17 cellular contexts compared by ENCODE assay signal in genomic region chr13:73918691-73919090, GRCh38.
DNase-seq lines count a peak whose midpoint lies in the region; ATAC-seq, FAIRE-seq and TF ChIP-seq lines count a peak whose summit lies in the region.
"Had no signal": no experiment of that assay in that cellular context is flagged by ENCODE, and none has a peak within 500 bp of the region (broad histone marks: within the 10 kb centered on the region; RNA-seq: fewer than 3 reads in every experiment).

No MANE protein-coding gene starts in this region.

- H3K9me1 ChIP-seq in keratinocyte (ENCODE audit: control insufficient read depth, extremely low read depth, insufficient read depth, low read length): no peaks in the 10 kb centered on the region

- dilution Hi-C loops in keratinocyte (cut with MboI; ENCODE audit: extremely low pct_ligation_motif_present, low sequenced_read_pairs) (no loop called here), mammary epithelial cell (cut with HindIII; ENCODE audit: low sequenced_read_pairs) (no loop called here)

- in situ Hi-C loops in mammary epithelial cell (cut with MboI; ENCODE audit: low sequenced_read_pairs in 2 of 2): no loop called here

- H3K4me1 ChIP-seq in CD8-positive, alpha-beta T cell (ENCODE audit: insufficient read depth, low read length): no peaks in the 10 kb centered on the region
- peaks cover 74% of the 10 kb centered on the region for H3K4me1 ChIP-seq in Karpas-422 (ENCODE audit: low read length)
- H3K4me1 ChIP-seq in keratinocyte (ENCODE audit: control insufficient read depth, extremely low read depth, insufficient read depth, low read length): no peaks in the 10 kb centered on the region
- H3K4me1 ChIP-seq in mammary epithelial cell (ENCODE audit: insufficient read depth, low read length): no peaks in the 10 kb centered on the region

- H3K9me3 Mint-ChIP-seq in activated CD4-positive, alpha-beta T cell treated with anti-CD3 and anti-CD28 coated beads for 36 hours (ENCODE audit: low read depth): no peaks in the 10 kb centered on the region
- no peaks in the 10 kb centered on the region for H3K9me3 Mint-ChIP-seq in CD8-positive, alpha-beta T cell
- H3K9me3 Mint-ChIP-seq: CD4-positive, alpha-beta memory T cell; GM23338 had no signal

- H3K4me3 ChIP-seq in CD8-positive, alpha-beta T cell (ENCODE audit: low read depth, low read length): no peak overlapping the region
- H3K4me3 ChIP-seq in Karpas-422 (ENCODE audit: low read length) (no peak overlapping the region), keratinocyte (ENCODE audit: control insufficient read depth in 2 of 3, extremely low read depth in 1 of 3, insufficient read depth in 2 of 3, low read depth in 1 of 3, low read length in 3 of 3) (no peak overlapping the region), mammary epithelial cell (replicated peaks in 1 of 3; ENCODE audit: insufficient read depth in 1 of 3, low read depth in 2 of 3, low read length in 3 of 3) (no peak overlapping the region)
- H3K4me3 ChIP-seq: BLaER1, GM23338 had no signal

- POLR2A ChIA-PET in activated CD4-positive, alpha-beta T cell treated with anti-CD3 and anti-CD28 coated beads for 36 hours (lab: Charles Lee): interaction anchor here (0.6 kb wide), 2 partner anchors 31 to 108 kb away, joined by 3 to 4 read pairs; no protein-coding TSS in a partner anchor
- POLR2A ChIA-PET in CD8-positive, alpha-beta T cell (lab: Charles Lee): interaction anchor here (1.0 to 1.6 kb wide), 2 partner anchors 11 to 16 kb away, joined by 3 to 5 read pairs; no protein-coding TSS in a partner anchor

- H3K9me2 ChIP-seq in Karpas-422 (replicated peaks; ENCODE audit: insufficient read depth, low read length): no peaks in the 10 kb centered on the region

- H3K4me1 Mint-ChIP-seq in activated CD4-positive, alpha-beta T cell treated with anti-CD3 and anti-CD28 coated beads for 36 hours: peaks cover 58% of the 10 kb centered on the region
- peaks cover 65% of the 10 kb centered on the region for H3K4me1 Mint-ChIP-seq in CD8-positive, alpha-beta T cell (ENCODE audit: low read depth)
- H3K4me1 Mint-ChIP-seq: CD14-positive monocyte had no signal

- peaks cover 80% of the 10 kb centered on the region for H3K79me2 ChIP-seq in Karpas-422 (ENCODE audit: low read length)
- no peaks in the 10 kb centered on the region for H3K79me2 ChIP-seq in keratinocyte (ENCODE audit: control insufficient read depth, insufficient read depth, low read length)
- no peaks in the 10 kb centered on the region for H3K79me2 ChIP-seq in mammary epithelial cell (ENCODE audit: insufficient read depth, low read length)

- CTCF ChIA-PET in activated CD4-positive, alpha-beta T cell treated with anti-CD3 and anti-CD28 coated beads for 36 hours (lab: Charles Lee): no interaction called here
- CTCF ChIA-PET in CD8-positive, alpha-beta T cell (lab: Charles Lee): no interaction called here
- CTCF ChIA-PET in mammary epithelial cell (lab: Charles Lee; ENCODE audit: low non-redundant PET): no interaction called here

- H3K4me2 ChIP-seq in Karpas-422 (ENCODE audit: low read depth, low read length, poor library complexity, severe bottlenecking) (no peak overlapping the region), keratinocyte (ENCODE audit: control insufficient read depth, extremely low read depth, insufficient read depth, low read depth, low read length) (no peak overlapping the region), mammary epithelial cell (ENCODE audit: insufficient read depth, low read depth, low read length) (no peak overlapping the region)
- H3K4me2 ChIP-seq: BLaER1, GM23338 had no signal

- H3K27ac ChIP-seq in CD8-positive, alpha-beta T cell (ENCODE audit: low read depth, low read length): no peak overlapping the region
- H3K27ac ChIP-seq in Karpas-422 (ENCODE audit: low read length): peak overlapping the region; percentile 38; the same call in 1 of the 2 replicates
- H3K27ac ChIP-seq in keratinocyte (ENCODE audit: control insufficient read depth, insufficient read depth, low read length): no peak overlapping the region
- H3K27ac ChIP-seq in mammary epithelial cell (ENCODE audit: insufficient read depth, low read depth, low read length): no peak overlapping the region
- H3K27ac ChIP-seq: 22Rv1, BLaER1 had no signal

- BruUV-seq in mammary epithelial cell (replicated peaks; lab: Mats Ljungman, UMichigan): no TSS peak

- H3K4me3 Mint-ChIP-seq in activated CD4-positive, alpha-beta T cell treated with anti-CD3 and anti-CD28 coated beads for 36 hours: no peak overlapping the region
- no peak overlapping the region for H3K4me3 Mint-ChIP-seq in CD8-positive, alpha-beta T cell
- H3K4me3 Mint-ChIP-seq: CD14-positive monocyte, GM23338 had no signal

- H3K27me3 Mint-ChIP-seq in activated CD4-positive, alpha-beta T cell treated with anti-CD3 and anti-CD28 coated beads for 36 hours: no peaks in the 10 kb centered on the region
- H3K27me3 Mint-ChIP-seq in CD8-positive, alpha-beta T cell (ENCODE audit: low read depth): no peaks in the 10 kb centered on the region
- H3K27me3 Mint-ChIP-seq: CD4-positive, alpha-beta memory T cell had no signal

- FAIRE-seq in keratinocyte (lab: Jason Lieb, UNC): peak; percentile 17
- FAIRE-seq: GM19239 had no signal

- no peaks in the 10 kb centered on the region for H3K27me3 ChIP-seq in CD8-positive, alpha-beta T cell (ENCODE audit: insufficient read depth, low read length)
- H3K27me3 ChIP-seq in Karpas-422 (ENCODE audit: low read length) (no peaks in the 10 kb centered on the region), keratinocyte (ENCODE audit: control insufficient read depth, extremely low read depth, insufficient read depth, low read length) (no peaks in the 10 kb centered on the region), mammary epithelial cell (ENCODE audit: insufficient read depth, low read length) (no peaks in the 10 kb centered on the region)
- H3K27me3 ChIP-seq: BLaER1 had no signal

- H3K9me3 ChIP-seq in CD8-positive, alpha-beta T cell (ENCODE audit: low read length): no peaks in the 10 kb centered on the region
- H3K9me3 ChIP-seq in Karpas-422 (ENCODE audit: low read length) (no peaks in the 10 kb centered on the region), keratinocyte (ENCODE audit: control insufficient read depth, low read depth, low read length) (no peaks in the 10 kb centered on the region), mammary epithelial cell (replicated peaks; ENCODE audit: insufficient read depth, low read length) (no peaks in the 10 kb centered on the region)
- H3K9me3 ChIP-seq: BLaER1 had no signal

- ATAC-seq in activated CD4-positive, alpha-beta T cell treated with anti-CD3 and anti-CD28 coated beads for 36 hours: peak; percentile 49
- no peak for ATAC-seq in CD8-positive, alpha-beta T cell
- ATAC-seq: GM23338 had no signal

- no peak for TF ChIP-seq CTCF in CD8-positive, alpha-beta T cell (IDR thresholded peaks at IDR 0.05)
- no peak for TF ChIP-seq CTCF in keratinocyte (optimal IDR thresholded peaks at IDR 0.05 in 1 of 3, IDR thresholded peaks at IDR 0.05 in 1 of 3, conservative IDR thresholded peaks at IDR 0.05 in 1 of 3; ENCODE audit: extremely low read depth in 1 of 3, insufficient read depth in 2 of 3, low read length in 3 of 3)
- no peak for TF ChIP-seq CTCF in mammary epithelial cell (conservative IDR thresholded peaks at IDR 0.05 in 1 of 2, IDR thresholded peaks at IDR 0.05 in 1 of 2; ENCODE audit: extremely low read depth in 1 of 2, insufficient read depth in 1 of 2, low read depth in 1 of 2, low read length in 2 of 2)

- H3K36me3 ChIP-seq in CD8-positive, alpha-beta T cell (ENCODE audit: insufficient read depth, low read length): no peaks in the 10 kb centered on the region
- H3K36me3 ChIP-seq in Karpas-422 (ENCODE audit: insufficient read depth, low read length): no peaks in the 10 kb centered on the region
- H3K36me3 ChIP-seq in keratinocyte (ENCODE audit: control insufficient read depth in 2 of 2, extremely low read depth in 1 of 2, insufficient read depth in 2 of 2, low read length in 2 of 2): no peaks in the 10 kb centered on the region
- no peaks in the 10 kb centered on the region for H3K36me3 ChIP-seq in mammary epithelial cell (ENCODE audit: insufficient read depth, low read length)
- H3K36me3 ChIP-seq: BLaER1 had no signal

- peak overlapping the region; percentile 35 for H3K27ac Mint-ChIP-seq in activated CD4-positive, alpha-beta T cell treated with anti-CD3 and anti-CD28 coated beads for 36 hours
- peak overlapping the region; percentile 15 for H3K27ac Mint-ChIP-seq in CD8-positive, alpha-beta T cell
- H3K27ac Mint-ChIP-seq: CD14-positive monocyte, GM23338 had no signal

- H3K36me3 Mint-ChIP-seq in activated CD4-positive, alpha-beta T cell treated with anti-CD3 and anti-CD28 coated beads for 36 hours (ENCODE audit: low read depth): peaks cover 4% of the 10 kb centered on the region
- H3K36me3 Mint-ChIP-seq in CD8-positive, alpha-beta T cell: peaks cover 8% of the 10 kb centered on the region
- H3K36me3 Mint-ChIP-seq: CD14-positive monocyte had no signal

- no peaks in the 10 kb centered on the region for H4K20me1 ChIP-seq in Karpas-422 (ENCODE audit: insufficient read depth, low read depth, low read length)
- H4K20me1 ChIP-seq in keratinocyte (ENCODE audit: control insufficient read depth, extremely low read depth, insufficient read depth, low read length): no peaks in the 10 kb centered on the region
- H4K20me1 ChIP-seq in mammary epithelial cell (ENCODE audit: insufficient read depth, low read length): no peaks in the 10 kb centered on the region

- H3K9ac ChIP-seq in Karpas-422 (ENCODE audit: low read length) (no peak overlapping the region), keratinocyte (ENCODE audit: control insufficient read depth, extremely low read depth, insufficient read depth, low read length) (no peak overlapping the region), mammary epithelial cell (ENCODE audit: insufficient read depth, low read length) (no peak overlapping the region)
- H3K9ac ChIP-seq: BLaER1 had no signal

- whole genome bisulfite sequencing in mammary epithelial cell (ENCODE audit: low coverage, missing lambda C conversion rate): 17% methylated on average over 3 of the region's 3 CpGs

- DNase-seq in activated CD4-positive, alpha-beta T cell treated with anti-CD3 and anti-CD28 coated beads for 36 hours: no peak
- no peak for DNase-seq in activated CD4-positive, alpha-beta T cell treated with anti-CD3 and anti-CD28 coated beads for 48 hours
- no peak for DNase-seq in CD8-positive, alpha-beta T cell
- DNase-seq in Karpas-422: no peak
- no peak for DNase-seq in keratinocyte (ENCODE audit: low read depth, low spot score)
- DNase-seq in putamen (ENCODE audit: low spot score): no peak
- DNase-seq in mammary epithelial cell: no peak
- DNase-seq: Calu3; CD4-positive, alpha-beta memory T cell; DMS79 treated with DMSO at 0.1 percent for 48 hours; GF-D8; HCEC 1CT had no signal

- intact Hi-C loops in activated CD4-positive, alpha-beta T cell treated with anti-CD3 and anti-CD28 coated beads for 36 hours (cut with DNase I, micrococcal nuclease): no loop called here
- intact Hi-C loops in CD8-positive, alpha-beta T cell (cut with DNase I, micrococcal nuclease): no loop called here
- intact Hi-C loops in mammary epithelial cell (cut with micrococcal nuclease): no loop called here

- no peak overlapping the region for H2AFZ ChIP-seq in Karpas-422 (ENCODE audit: low read length)
- no peak overlapping the region for H2AFZ ChIP-seq in keratinocyte (ENCODE audit: control insufficient read depth, low read length)
- H2AFZ ChIP-seq in mammary epithelial cell (ENCODE audit: low read depth, low read length): no peak overlapping the region
- H2AFZ ChIP-seq: GM23338 had no signal
